ENCODE assay signal across 8 cellular contexts in genomic region chr17:16285646-16286008, GRCh38.
A peak's percentile ranks its signal among the peaks of the same experiment; 100 is the strongest.
DNase-seq lines count a peak whose midpoint lies in the region; ATAC-seq, FAIRE-seq and TF ChIP-seq lines count a peak whose summit lies in the region.

No MANE protein-coding gene starts in this region.

- H3K27me3 ChIP-seq in body of pancreas (no peaks in the 10 kb centered on the region), uterus (no peaks in the 10 kb centered on the region)

- H3K9me3 ChIP-seq in body of pancreas (no peaks in the 10 kb centered on the region), mucosa of descending colon (no peaks in the 10 kb centered on the region), uterus (no peaks in the 10 kb centered on the region)

- FAIRE-seq in D721Med (lab: Jason Lieb, UNC), result no peak

- H3K36me3 ChIP-seq in body of pancreas (replicated peaks in 1 of 2; ENCODE audit: insufficient read depth in 1 of 2, low read depth in 2 of 2), result no peaks in the 10 kb centered on the region
- no peaks in the 10 kb centered on the region for H3K36me3 ChIP-seq in mucosa of descending colon (ENCODE audit: low read depth)
- no peaks in the 10 kb centered on the region for H3K36me3 ChIP-seq in uterus

- intact Hi-C loops in Right ventricle myocardium inferior (cut with DNase I), result no loop called here
- intact Hi-C loops in Right ventricle myocardium superior (cut with DNase I), result no loop called here
- intact Hi-C loops in body of pancreas (cut with DNase I), result no loop called here
- intact Hi-C loops in mucosa of descending colon (cut with DNase I, micrococcal nuclease), result no loop called here
- intact Hi-C loops in uterus (cut with DNase I; ENCODE audit: low total_unique reads), result no loop called here

- H3K4me1 ChIP-seq in body of pancreas (peaks cover 12% of the 10 kb centered on the region), mucosa of descending colon (ENCODE audit: low read depth) (peaks cover 50% of the 10 kb centered on the region), uterus (peaks cover 12 to 14% of the 10 kb centered on the region in 2 donors)

- WGBS in body of pancreas, 2 donors, result 58 to 72% methylated on average over 6 of the region's 6 CpGs

- peak; percentile 69 for DNase-seq in Right ventricle myocardium inferior (ENCODE audit: missing footprints)
- no peak for DNase-seq in Right ventricle myocardium superior
- no peak for DNase-seq in body of pancreas
- no peak for DNase-seq in mucosa of descending colon
- no peak for DNase-seq in uterus
- no peak for DNase-seq in NCI-H146 treated with DMSO at 0.1 percent for 48 hours (lab: John Stamatoyannopoulos, UW; ENCODE audit: unreplicated experiment)
- DNase-seq in D721Med (ENCODE audit: insufficient read length, low spot score), result no peak
- no peak for DNase-seq in GM19238 (ENCODE audit: insufficient read length, low spot score)

- ATAC-seq in Right ventricle myocardium inferior (no peak), Right ventricle myocardium superior (ENCODE audit: poor library complexity) (no peak), body of pancreas (no peak), mucosa of descending colon (no peak)

- no peak overlapping the region for H3K4me3 ChIP-seq in body of pancreas
- H3K4me3 ChIP-seq in mucosa of descending colon, result no peak overlapping the region
- peak overlapping the region in 1 of 2 donors; percentile 29 for H3K4me3 ChIP-seq in uterus

- TF ChIP-seq CTCF in body of pancreas (IDR thresholded peaks at IDR 0.05) (peak in 3 of 7 experiments; percentile 24 to 44 (median 38)), mucosa of descending colon (IDR thresholded peaks at IDR 0.05) (peak; percentile 48), uterus (IDR thresholded peaks at IDR 0.05) (peak in 2 of 4 experiments; percentile 35 to 41), D721Med (IDR thresholded peaks at IDR 0.05; ENCODE audit: insufficient read depth, missing control alignments) (no peak)

- TF ChIP-seq POLR2A in body of pancreas (IDR thresholded peaks at IDR 0.05) (no peak), uterus (IDR thresholded peaks at IDR 0.05) (no peak)

- H3K27ac ChIP-seq in body of pancreas (peak overlapping the region; percentile 74 to 82 (median 80)), uterus (peak overlapping the region; percentile 93 to 95)
